Comparison of ENCODE assay signal across 14 cellular contexts in the genomic region with DNA sequence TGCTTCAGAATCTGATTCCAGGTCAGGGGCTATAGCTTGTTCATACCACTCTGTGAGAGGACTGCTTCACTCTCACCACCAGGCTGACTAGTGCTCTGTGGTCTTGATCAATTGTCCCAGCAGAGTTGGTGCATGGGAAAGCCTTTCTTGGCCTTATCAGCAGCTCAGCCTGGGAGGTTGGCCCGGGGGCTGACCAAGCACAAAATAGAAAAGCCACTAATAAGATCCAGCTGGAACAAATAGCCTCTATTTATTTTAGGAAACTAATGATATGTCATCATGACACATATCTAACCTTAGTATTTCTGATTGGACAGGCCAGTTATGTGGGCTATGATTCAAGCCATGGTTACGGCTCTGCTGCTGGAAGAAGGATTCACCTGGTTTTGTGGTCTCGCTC.
DNase-seq lines count a peak whose midpoint lies in the region; ATAC-seq and TF ChIP-seq lines count a peak whose summit lies in the region.
"Had no signal": no experiment of that assay in that cellular context is flagged by ENCODE, and none has a peak within 500 bp of the region (broad histone marks: within the 10 kb centered on the region; RNA-seq: fewer than 3 reads in every experiment).

No MANE protein-coding gene starts in this region.

- H3K36me3 ChIP-seq in skeletal muscle tissue (ENCODE audit: control insufficient read depth in 3 of 3, insufficient read depth in 3 of 3, low read length in 3 of 3), result no peaks in the 10 kb centered on the region

- no peak overlapping the region for H3K4me3 Mint-ChIP-seq in type B pancreatic cell
- H3K4me3 Mint-ChIP-seq: neural crest cell; stimulated activated naive B cell treated with anti-CD40 and anti-IgM and Interleukin-4, amounts not matched to agents 10 μg/mL and 1 μg/mL and 100 μg/mL, for 72 hours had no signal

- H3K9me3 Mint-ChIP-seq in type B pancreatic cell, result peaks cover 6% of the 10 kb centered on the region
- H3K9me3 Mint-ChIP-seq: stimulated activated naive B cell treated with anti-CD40 and anti-IgM and Interleukin-4, amounts not matched to agents 10 μg/mL and 1 μg/mL and 100 μg/mL, for 72 hours had no signal

- H3K27me3 ChIP-seq in foreskin keratinocyte, result no peaks in the 10 kb centered on the region
- no peaks in the 10 kb centered on the region for H3K27me3 ChIP-seq in skeletal muscle tissue (ENCODE audit: control insufficient read depth in 3 of 3, insufficient read depth in 3 of 3, low read length in 3 of 3)

- H3K4me1 ChIP-seq in foreskin keratinocyte (peaks cover 9% of the 10 kb centered on the region), skeletal muscle tissue (ENCODE audit: control insufficient read depth in 3 of 3, insufficient read depth in 3 of 3, low read length in 3 of 3) (peaks cover 18 to 29% (median 19%) of the 10 kb centered on the region in 3 donors)

- H3K27ac ChIP-seq in foreskin keratinocyte (no peak overlapping the region), skeletal muscle tissue (ENCODE audit: low read depth, low read length) (peak overlapping the region; percentile 49)

- ATAC-seq in foreskin keratinocyte, result peak; percentile 98
- ATAC-seq: left colon; stimulated activated naive B cell treated with anti-CD40 and anti-IgM and Interleukin-4, amounts not matched to agents 10 μg/mL and 1 μg/mL and 100 μg/mL, for 72 hours had no signal

- no peaks in the 10 kb centered on the region for H3K27me3 Mint-ChIP-seq in type B pancreatic cell

- H3K9ac ChIP-seq in skeletal muscle tissue (ENCODE audit: low read depth in 1 of 3, low read length in 3 of 3), result no peak overlapping the region

- no peak overlapping the region for H3K27ac Mint-ChIP-seq in type B pancreatic cell
- H3K27ac Mint-ChIP-seq: stimulated activated naive B cell treated with anti-CD40 and anti-IgM and Interleukin-4, amounts not matched to agents 10 μg/mL and 1 μg/mL and 100 μg/mL, for 72 hours had no signal

- H3K9me3 ChIP-seq in skeletal muscle tissue (ENCODE audit: control insufficient read depth in 3 of 3, low read length in 3 of 3), result no peaks in the 10 kb centered on the region

- H3K4me3 ChIP-seq in skeletal muscle tissue (ENCODE audit: low read length in 3 of 3), result peak overlapping the region; percentile 17 to 30 (median 19)

- peaks cover 18% of the 10 kb centered on the region for H3K4me1 Mint-ChIP-seq in type B pancreatic cell (ENCODE audit: unreplicated experiment)
- H3K4me1 Mint-ChIP-seq: stimulated activated naive B cell treated with anti-CD40 and anti-IgM and Interleukin-4, amounts not matched to agents 10 μg/mL and 1 μg/mL and 100 μg/mL, for 72 hours had no signal

- TF ChIP-seq CTCF in foreskin keratinocyte (conservative IDR thresholded peaks at IDR 0.05) (peak; percentile 45), type B pancreatic cell (conservative IDR thresholded peaks at IDR 0.05) (no peak)

- H3K36me3 Mint-ChIP-seq in type B pancreatic cell, result peaks cover 5% of the 10 kb centered on the region
- H3K36me3 Mint-ChIP-seq: stimulated activated naive B cell treated with anti-CD40 and anti-IgM and Interleukin-4, amounts not matched to agents 10 μg/mL and 1 μg/mL and 100 μg/mL, for 72 hours had no signal

- peak; percentile 94 for DNase-seq in HCEC 1CT
- peak; percentile 75 for DNase-seq in T1000 (lab: John Stamatoyannopoulos, UW)
- peak; percentile 86 to 93 for DNase-seq in foreskin keratinocyte
- DNase-seq in type B pancreatic cell (ENCODE audit: extremely low spot score, unreplicated experiment), result no peak
- DNase-seq in Kasumi-1 (lab: John Stamatoyannopoulos, UW), result no peak
- DNase-seq in retina, result no peak
- DNase-seq in occipital lobe (lab: John Stamatoyannopoulos, UW), result no peak
- DNase-seq: activated CD8-positive, alpha-beta memory T cell treated with anti-CD3 and anti-CD28 coated beads, Interleukin-2, amount 50 U/mL, for 4 hours; amygdala; left colon; NCI-H1694 treated with DMSO at 0.1 percent for 48 hours; stimulated activated naive B cell treated with anti-CD40 and anti-IgM and Interleukin-4, amounts not matched to agents 10 μg/mL and 1 μg/mL and 100 μg/mL, for 72 hours had no signal

Comparison
In these comparisons a context has a peak if more than half of its experiments do, and no peak if none do; other contexts are left out.
1. DNase-seq: peak in HCEC 1CT (single experiment), T1000 (single experiment) and foreskin keratinocyte (2 of 2); none in type B pancreatic cell (single experiment), Kasumi-1 (0 of 2), retina (single experiment) and occipital lobe (single experiment).